7 cellular contexts compared by ENCODE assay signal in genomic region chr17:3754458-3755334, GRCh38. TPM values are rescaled to one million over a fixed set of nuclear protein-coding genes. Genes with fewer than 3 reads are reported as not detected.
DNase-seq lines count a peak whose midpoint lies in the region; ATAC-seq and TF ChIP-seq lines count a peak whose summit lies in the region.

No MANE protein-coding gene starts in this region.

- intact Hi-C loops in body of pancreas (cut with DNase I) = no loop called here

- H3K79me2 ChIP-seq in SU-DHL-6 (ENCODE audit: insufficient read depth, low read length) = no peaks in the 10 kb centered on the region

- H3K4me3 ChIP-seq in SU-DHL-6 (ENCODE audit: insufficient read depth, low read length, poor library complexity, severe bottlenecking) (no peak overlapping the region), body of pancreas (peak overlapping the region; percentile 8 to 44), lung (peak overlapping the region; percentile 27)

- H2AFZ ChIP-seq in SU-DHL-6 (ENCODE audit: low read depth, low read length, severe bottlenecking) = peak overlapping the region; percentile 92

- DNase-seq in HT-29 (ENCODE audit: low spot score) (peak; percentile 96), body of pancreas (peak; percentile 98 to 100 (median 100)), lung (ENCODE audit: low spot score) (peak; percentile 93)
- DNase-seq in stimulated activated CD8-positive, alpha-beta memory T cell treated with anti-CD3 and anti-CD28 coated beads, Interleukin-4, amount 100 ng/mL, for 48 hours = peak; percentile 76

- no peaks in the 10 kb centered on the region for H4K20me1 ChIP-seq in SU-DHL-6 (ENCODE audit: low read depth, low read length)

- H3K27ac ChIP-seq in SU-DHL-6 (ENCODE audit: low read depth, low read length) (no peak overlapping the region), body of pancreas (peak overlapping the region; percentile 69 to 92 (median 89)), lung (ENCODE audit: low read depth in 1 of 2, low read length in 1 of 2) (peak overlapping the region in 1 of 2 donors; percentile 76)

- H3K4me1 ChIP-seq in body of pancreas = peaks cover 5% of the 10 kb centered on the region
- peaks cover 0 to 3% of the 10 kb centered on the region in 2 donors for H3K4me1 ChIP-seq in lung (ENCODE audit: control insufficient read depth in 2 of 2, insufficient read depth in 2 of 2, low read length in 2 of 2)

- no peak for TF ChIP-seq CTCF in SU-DHL-6 (IDR thresholded peaks at IDR 0.05; ENCODE audit: insufficient read depth, low read length, poor library complexity, severe bottlenecking)
- no peak for TF ChIP-seq CTCF in body of pancreas (IDR thresholded peaks at IDR 0.05)
- TF ChIP-seq CTCF in lung (IDR thresholded peaks at IDR 0.05; ENCODE audit: control extremely low read depth, extremely low read depth) = no peak

- no peaks in the 10 kb centered on the region for H3K9me2 ChIP-seq in SU-DHL-6 (replicated peaks; ENCODE audit: insufficient read depth, low read length)

- peak overlapping the region; percentile 41; the same call in 1 of the 2 replicates for H3K9ac ChIP-seq in SU-DHL-6 (ENCODE audit: low read length)

- H3F3A ChIP-seq in SU-DHL-6 (ENCODE audit: insufficient read depth) = peaks cover 6% of the 10 kb centered on the region; the same call in 1 of the 2 replicates

- ATAC-seq in body of pancreas = peak; percentile 90
- peak; percentile 93 for ATAC-seq in lung (ENCODE audit: insufficient read depth, low FRiP score)
- ATAC-seq in GM18502 (IDR thresholded peaks at IDR 0.05; ENCODE audit: poor library complexity, unreplicated experiment) = no peak
- no peak for ATAC-seq in HG03108 (IDR thresholded peaks at IDR 0.05; ENCODE audit: unreplicated experiment)

- 3 to 8% methylated on average over 5 to 53 of the region's 56 CpGs for WGBS in body of pancreas, 2 donors
- WGBS in lung, 2 donors = 10 to 12% methylated on average over 44 to 56 of the region's 56 CpGs

- H3K36me3 ChIP-seq in SU-DHL-6 (ENCODE audit: low read length) (no peaks in the 10 kb centered on the region), body of pancreas (replicated peaks in 1 of 2; ENCODE audit: insufficient read depth in 1 of 2, low read depth in 2 of 2) (no peaks in the 10 kb centered on the region), lung (ENCODE audit: control insufficient read depth in 2 of 2, insufficient read depth in 2 of 2, low read length in 2 of 2) (no peaks in the 10 kb centered on the region)

- peak; percentile 84 to 90 (median 87) for TF ChIP-seq POLR2A in body of pancreas (IDR thresholded peaks at IDR 0.05)

- H3K4me2 ChIP-seq in SU-DHL-6 (ENCODE audit: low read depth, low read length, poor library complexity, severe bottlenecking) = peak overlapping the region; percentile 34

- H3K9me3 ChIP-seq in SU-DHL-6 (ENCODE audit: insufficient read depth, low read length) = peaks cover under 1% of the 10 kb centered on the region; the same call in 1 of the 2 replicates
- H3K9me3 ChIP-seq in body of pancreas = peaks cover 0 to 4% (median 0%) of the 10 kb centered on the region in 3 donors
- peaks cover 0 to 6% of the 10 kb centered on the region in 2 donors for H3K9me3 ChIP-seq in lung (ENCODE audit: control insufficient read depth in 2 of 2, insufficient read depth in 1 of 2, low read length in 1 of 2)

- no peaks in the 10 kb centered on the region for H3K27me3 ChIP-seq in SU-DHL-6 (ENCODE audit: low read length)
- no peaks in the 10 kb centered on the region for H3K27me3 ChIP-seq in body of pancreas
- no peaks in the 10 kb centered on the region for H3K27me3 ChIP-seq in lung (ENCODE audit: control insufficient read depth, insufficient read depth)

RNA-seq across cellular contexts. Expression of gene HASPIN, which starts 31.0 kb away (rescaled TPM):
- 13.1 and 17.1 TPM in 2 replicates for total RNA-seq in HT-29 (2014; rRNA removed; shearing (Covaris generic))
- total RNA-seq in body of pancreas (not detected), lung (1 to 10 TPM in 1 of 2 donors, under 1 TPM in 1; 0.55 to 1.1 TPM)
- polyA plus RNA-seq in lung = under 1 TPM; 0.24 to 0.47 TPM

RNA-seq across cellular contexts. Expression of gene ITGAE, which starts 46.3 kb away (rescaled TPM):
- total RNA-seq in HT-29 (2014; rRNA removed; shearing (Covaris generic)) = 16.7 and 22.0 TPM in 2 replicates
- total RNA-seq in body of pancreas (10 to 100 TPM in 1 of 2 donors, 1 to 10 TPM in 1; 9.1 to 12.9 TPM), lung (10 to 100 TPM; 16.8 to 21.3 TPM)
- 10 to 100 TPM; 34.0 to 37.3 TPM for polyA plus RNA-seq in lung

RNA-seq across cellular contexts. Expression of gene P2RX5, which starts 58.7 kb away (rescaled TPM):
- 0.23 TPM in 1 of 2 replicates, not detected in the other for total RNA-seq in HT-29 (2014; rRNA removed; shearing (Covaris generic))
- total RNA-seq in body of pancreas = under 1 TPM; 0.52 to 0.99 TPM
- total RNA-seq in lung = 1 to 10 TPM; 2.0 to 4.7 TPM
- polyA plus RNA-seq in lung = 1 to 10 TPM; 1.3 to 4.7 TPM

Comparison
In these comparisons a context has a peak if more than half of its experiments do, and no peak if none do; other contexts are left out.
1. ATAC-seq: peak in body of pancreas (single experiment) and lung (single experiment); none in GM18502 (single experiment) and HG03108 (single experiment).
2. Peak in every context shown above with its lines, with median percentiles within 50 percentile points of each other: DNase-seq.